In genomic region chr9:104747565-104748358, GRCh38 we compare ENCODE assay signal across 1 cellular context.
TF ChIP-seq lines count a peak whose summit lies in the region.

TSS of gene NIPSNAP3A (plus strand) at chr9:104747683. CDS start at chr9:104747793, 110 bp downstream.

TF ChIP-seq in HepG2, 621 proteins besides CTCF, POLR2A, EP300 and RAD21 (continued from another document and continues in another):
- TF ChIP-seq, protein P1, sequence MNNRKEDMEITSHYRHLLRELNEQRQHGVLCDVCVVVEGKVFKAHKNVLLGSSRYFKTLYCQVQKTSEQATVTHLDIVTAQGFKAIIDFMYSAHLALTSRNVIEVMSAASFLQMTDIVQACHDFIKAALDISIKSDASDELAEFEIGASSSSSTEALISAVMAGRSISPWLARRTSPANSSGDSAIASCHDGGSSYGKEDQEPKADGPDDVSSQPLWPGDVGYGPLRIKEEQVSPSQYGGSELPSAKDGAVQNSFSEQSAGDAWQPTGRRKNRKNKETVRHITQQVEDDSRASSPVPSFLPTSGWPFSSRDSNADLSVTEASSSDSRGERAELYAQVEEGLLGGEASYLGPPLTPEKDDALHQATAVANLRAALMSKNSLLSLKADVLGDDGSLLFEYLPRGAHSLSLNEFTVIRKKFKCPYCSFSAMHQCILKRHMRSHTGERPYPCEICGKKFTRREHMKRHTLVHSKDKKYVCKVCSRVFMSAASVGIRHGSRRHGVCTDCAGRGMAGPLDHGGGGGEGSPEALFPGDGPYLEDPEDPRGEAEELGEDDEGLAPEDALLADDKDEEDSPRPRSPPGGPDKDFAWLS (CRISPR knock-in tag; IDR thresholded peaks at IDR 0.05; ENCODE audit: borderline replicate concordance) = peak; percentile 98
- TF ChIP-seq ZNF20 (CRISPR knock-in tag; IDR thresholded peaks at IDR 0.05) (no peak), ZNF800 (CRISPR knock-in tag; IDR thresholded peaks at IDR 0.05) (no peak), ZNF720 (CRISPR knock-in tag; IDR thresholded peaks at IDR 0.05) (no peak), SSRP1 (CRISPR knock-in tag; IDR thresholded peaks at IDR 0.05) (no peak), AHR (CRISPR knock-in tag; IDR thresholded peaks at IDR 0.05) (peak; percentile 76; the same call in 1 of the 2 replicates), SPEN (CRISPR knock-in tag; IDR thresholded peaks at IDR 0.05; ENCODE audit: low read depth) (no peak; the same call in 1 of the 2 replicates), ZBTB42 (CRISPR knock-in tag; IDR thresholded peaks at IDR 0.05) (no peak), KLF9 (CRISPR knock-in tag; IDR thresholded peaks at IDR 0.05; ENCODE audit: low read depth) (peak; percentile 74; the same call in 1 of the 2 replicates), ARNTL (CRISPR knock-in tag; IDR thresholded peaks at IDR 0.05) (no peak), YEATS4 (CRISPR knock-in tag; IDR thresholded peaks at IDR 0.05; ENCODE audit: borderline replicate concordance) (peak; percentile 69; the same call in 1 of the 2 replicates), AKAP8 (CRISPR knock-in tag; IDR thresholded peaks at IDR 0.05) (no peak), ZNF670 (CRISPR knock-in tag; IDR thresholded peaks at IDR 0.05; ENCODE audit: borderline replicate concordance) (no peak), POLR2AphosphoS2 (IDR thresholded peaks at IDR 0.05; ENCODE audit: low read depth, low read length) (no peak), HOMEZ (CRISPR knock-in tag; IDR thresholded peaks at IDR 0.05; ENCODE audit: low read depth) (no peak), ZFP36 (IDR thresholded peaks at IDR 0.05; ENCODE audit: borderline replicate concordance, low read depth, low read length, partially characterized antibody) (no peak), KLF6 (CRISPR knock-in tag; IDR thresholded peaks at IDR 0.05) (peak; percentile 33; the same call in 1 of the 2 replicates), ZSCAN9 (CRISPR knock-in tag; IDR thresholded peaks at IDR 0.05; ENCODE audit: borderline replicate concordance) (no peak; the same call in none of the 2 replicates), KDM5A (IDR thresholded peaks at IDR 0.05; ENCODE audit: borderline replicate concordance, low read length) (peak; percentile 71; the same call in 1 of the 2 replicates), ZSCAN22 (CRISPR knock-in tag; IDR thresholded peaks at IDR 0.05) (no peak), ZNF18 (CRISPR knock-in tag; IDR thresholded peaks at IDR 0.05; ENCODE audit: insufficient replicate concordance) (no peak), NFYC (CRISPR knock-in tag; IDR thresholded peaks at IDR 0.05) (no peak), ZFP37 (CRISPR knock-in tag; IDR thresholded peaks at IDR 0.05; ENCODE audit: borderline replicate concordance) (no peak), ZNF775 (CRISPR knock-in tag; IDR thresholded peaks at IDR 0.05; ENCODE audit: borderline replicate concordance) (no peak), JUN (CRISPR knock-in tag; IDR thresholded peaks at IDR 0.05) (0 out of 2 replicates have a peak, but pooled peaks have one; percentile 38), BHLHE40 (IDR thresholded peaks at IDR 0.05; ENCODE audit: low read length) (no peak), MAX (IDR thresholded peaks at IDR 0.05) (no peak; the same call in none of the 2 replicates), ZFX (CRISPR knock-in tag; IDR thresholded peaks at IDR 0.05; ENCODE audit: low read depth) (peak; percentile 85), ELF1 (CRISPR knock-in tag; IDR thresholded peaks at IDR 0.05) (peak; percentile 80), ZNF234 (CRISPR knock-in tag; conservative IDR thresholded peaks at IDR 0.05) (no peak)
- TF ChIP-seq, protein P2, sequence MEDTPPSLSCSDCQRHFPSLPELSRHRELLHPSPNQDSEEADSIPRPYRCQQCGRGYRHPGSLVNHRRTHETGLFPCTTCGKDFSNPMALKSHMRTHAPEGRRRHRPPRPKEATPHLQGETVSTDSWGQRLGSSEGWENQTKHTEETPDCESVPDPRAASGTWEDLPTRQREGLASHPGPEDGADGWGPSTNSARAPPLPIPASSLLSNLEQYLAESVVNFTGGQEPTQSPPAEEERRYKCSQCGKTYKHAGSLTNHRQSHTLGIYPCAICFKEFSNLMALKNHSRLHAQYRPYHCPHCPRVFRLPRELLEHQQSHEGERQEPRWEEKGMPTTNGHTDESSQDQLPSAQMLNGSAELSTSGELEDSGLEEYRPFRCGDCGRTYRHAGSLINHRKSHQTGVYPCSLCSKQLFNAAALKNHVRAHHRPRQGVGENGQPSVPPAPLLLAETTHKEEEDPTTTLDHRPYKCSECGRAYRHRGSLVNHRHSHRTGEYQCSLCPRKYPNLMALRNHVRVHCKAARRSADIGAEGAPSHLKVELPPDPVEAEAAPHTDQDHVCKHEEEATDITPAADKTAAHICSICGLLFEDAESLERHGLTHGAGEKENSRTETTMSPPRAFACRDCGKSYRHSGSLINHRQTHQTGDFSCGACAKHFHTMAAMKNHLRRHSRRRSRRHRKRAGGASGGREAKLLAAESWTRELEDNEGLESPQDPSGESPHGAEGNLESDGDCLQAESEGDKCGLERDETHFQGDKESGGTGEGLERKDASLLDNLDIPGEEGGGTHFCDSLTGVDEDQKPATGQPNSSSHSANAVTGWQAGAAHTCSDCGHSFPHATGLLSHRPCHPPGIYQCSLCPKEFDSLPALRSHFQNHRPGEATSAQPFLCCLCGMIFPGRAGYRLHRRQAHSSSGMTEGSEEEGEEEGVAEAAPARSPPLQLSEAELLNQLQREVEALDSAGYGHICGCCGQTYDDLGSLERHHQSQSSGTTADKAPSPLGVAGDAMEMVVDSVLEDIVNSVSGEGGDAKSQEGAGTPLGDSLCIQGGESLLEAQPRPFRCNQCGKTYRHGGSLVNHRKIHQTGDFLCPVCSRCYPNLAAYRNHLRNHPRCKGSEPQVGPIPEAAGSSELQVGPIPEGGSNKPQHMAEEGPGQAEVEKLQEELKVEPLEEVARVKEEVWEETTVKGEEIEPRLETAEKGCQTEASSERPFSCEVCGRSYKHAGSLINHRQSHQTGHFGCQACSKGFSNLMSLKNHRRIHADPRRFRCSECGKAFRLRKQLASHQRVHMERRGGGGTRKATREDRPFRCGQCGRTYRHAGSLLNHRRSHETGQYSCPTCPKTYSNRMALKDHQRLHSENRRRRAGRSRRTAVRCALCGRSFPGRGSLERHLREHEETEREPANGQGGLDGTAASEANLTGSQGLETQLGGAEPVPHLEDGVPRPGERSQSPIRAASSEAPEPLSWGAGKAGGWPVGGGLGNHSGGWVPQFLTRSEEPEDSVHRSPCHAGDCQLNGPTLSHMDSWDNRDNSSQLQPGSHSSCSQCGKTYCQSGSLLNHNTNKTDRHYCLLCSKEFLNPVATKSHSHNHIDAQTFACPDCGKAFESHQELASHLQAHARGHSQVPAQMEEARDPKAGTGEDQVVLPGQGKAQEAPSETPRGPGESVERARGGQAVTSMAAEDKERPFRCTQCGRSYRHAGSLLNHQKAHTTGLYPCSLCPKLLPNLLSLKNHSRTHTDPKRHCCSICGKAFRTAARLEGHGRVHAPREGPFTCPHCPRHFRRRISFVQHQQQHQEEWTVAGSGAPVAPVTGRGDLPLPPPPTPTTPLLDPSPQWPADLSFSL (CRISPR knock-in tag; IDR thresholded peaks at IDR 0.05) = 0 out of 2 replicates have a peak, but pooled peaks have one; percentile 9
- TF ChIP-seq, protein P3, sequence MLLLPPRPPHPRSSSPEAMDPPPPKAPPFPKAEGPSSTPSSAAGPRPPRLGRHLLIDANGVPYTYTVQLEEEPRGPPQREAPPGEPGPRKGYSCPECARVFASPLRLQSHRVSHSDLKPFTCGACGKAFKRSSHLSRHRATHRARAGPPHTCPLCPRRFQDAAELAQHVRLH (CRISPR knock-in tag; IDR thresholded peaks at IDR 0.05; ENCODE audit: borderline replicate concordance, low read depth) = 0 out of 2 replicates have a peak, but pooled peaks have one; percentile 9
- TF ChIP-seq, protein P4, sequence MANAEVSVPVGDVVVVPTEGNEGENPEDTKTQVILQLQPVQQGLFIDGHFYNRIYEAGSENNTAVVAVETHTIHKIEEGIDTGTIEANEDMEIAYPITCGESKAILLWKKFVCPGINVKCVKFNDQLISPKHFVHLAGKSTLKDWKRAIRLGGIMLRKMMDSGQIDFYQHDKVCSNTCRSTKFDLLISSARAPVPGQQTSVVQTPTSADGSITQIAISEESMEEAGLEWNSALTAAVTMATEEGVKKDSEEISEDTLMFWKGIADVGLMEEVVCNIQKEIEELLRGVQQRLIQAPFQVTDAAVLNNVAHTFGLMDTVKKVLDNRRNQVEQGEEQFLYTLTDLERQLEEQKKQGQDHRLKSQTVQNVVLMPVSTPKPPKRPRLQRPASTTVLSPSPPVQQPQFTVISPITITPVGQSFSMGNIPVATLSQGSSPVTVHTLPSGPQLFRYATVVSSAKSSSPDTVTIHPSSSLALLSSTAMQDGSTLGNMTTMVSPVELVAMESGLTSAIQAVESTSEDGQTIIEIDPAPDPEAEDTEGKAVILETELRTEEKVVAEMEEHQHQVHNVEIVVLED (CRISPR knock-in tag; IDR thresholded peaks at IDR 0.05; ENCODE audit: borderline replicate concordance) = peak; percentile 72; the same call in 1 of the 2 replicates
- TF ChIP-seq, protein P5, sequence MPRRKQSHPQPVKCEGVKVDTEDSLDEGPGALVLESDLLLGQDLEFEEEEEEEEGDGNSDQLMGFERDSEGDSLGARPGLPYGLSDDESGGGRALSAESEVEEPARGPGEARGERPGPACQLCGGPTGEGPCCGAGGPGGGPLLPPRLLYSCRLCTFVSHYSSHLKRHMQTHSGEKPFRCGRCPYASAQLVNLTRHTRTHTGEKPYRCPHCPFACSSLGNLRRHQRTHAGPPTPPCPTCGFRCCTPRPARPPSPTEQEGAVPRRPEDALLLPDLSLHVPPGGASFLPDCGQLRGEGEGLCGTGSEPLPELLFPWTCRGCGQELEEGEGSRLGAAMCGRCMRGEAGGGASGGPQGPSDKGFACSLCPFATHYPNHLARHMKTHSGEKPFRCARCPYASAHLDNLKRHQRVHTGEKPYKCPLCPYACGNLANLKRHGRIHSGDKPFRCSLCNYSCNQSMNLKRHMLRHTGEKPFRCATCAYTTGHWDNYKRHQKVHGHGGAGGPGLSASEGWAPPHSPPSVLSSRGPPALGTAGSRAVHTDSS (CRISPR knock-in tag; conservative IDR thresholded peaks at IDR 0.05) = no peak
- TF ChIP-seq, protein P6, sequence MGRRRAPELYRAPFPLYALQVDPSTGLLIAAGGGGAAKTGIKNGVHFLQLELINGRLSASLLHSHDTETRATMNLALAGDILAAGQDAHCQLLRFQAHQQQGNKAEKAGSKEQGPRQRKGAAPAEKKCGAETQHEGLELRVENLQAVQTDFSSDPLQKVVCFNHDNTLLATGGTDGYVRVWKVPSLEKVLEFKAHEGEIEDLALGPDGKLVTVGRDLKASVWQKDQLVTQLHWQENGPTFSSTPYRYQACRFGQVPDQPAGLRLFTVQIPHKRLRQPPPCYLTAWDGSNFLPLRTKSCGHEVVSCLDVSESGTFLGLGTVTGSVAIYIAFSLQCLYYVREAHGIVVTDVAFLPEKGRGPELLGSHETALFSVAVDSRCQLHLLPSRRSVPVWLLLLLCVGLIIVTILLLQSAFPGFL (CRISPR knock-in tag; IDR thresholded peaks at IDR 0.05) = no peak
- TF ChIP-seq, protein P7, sequence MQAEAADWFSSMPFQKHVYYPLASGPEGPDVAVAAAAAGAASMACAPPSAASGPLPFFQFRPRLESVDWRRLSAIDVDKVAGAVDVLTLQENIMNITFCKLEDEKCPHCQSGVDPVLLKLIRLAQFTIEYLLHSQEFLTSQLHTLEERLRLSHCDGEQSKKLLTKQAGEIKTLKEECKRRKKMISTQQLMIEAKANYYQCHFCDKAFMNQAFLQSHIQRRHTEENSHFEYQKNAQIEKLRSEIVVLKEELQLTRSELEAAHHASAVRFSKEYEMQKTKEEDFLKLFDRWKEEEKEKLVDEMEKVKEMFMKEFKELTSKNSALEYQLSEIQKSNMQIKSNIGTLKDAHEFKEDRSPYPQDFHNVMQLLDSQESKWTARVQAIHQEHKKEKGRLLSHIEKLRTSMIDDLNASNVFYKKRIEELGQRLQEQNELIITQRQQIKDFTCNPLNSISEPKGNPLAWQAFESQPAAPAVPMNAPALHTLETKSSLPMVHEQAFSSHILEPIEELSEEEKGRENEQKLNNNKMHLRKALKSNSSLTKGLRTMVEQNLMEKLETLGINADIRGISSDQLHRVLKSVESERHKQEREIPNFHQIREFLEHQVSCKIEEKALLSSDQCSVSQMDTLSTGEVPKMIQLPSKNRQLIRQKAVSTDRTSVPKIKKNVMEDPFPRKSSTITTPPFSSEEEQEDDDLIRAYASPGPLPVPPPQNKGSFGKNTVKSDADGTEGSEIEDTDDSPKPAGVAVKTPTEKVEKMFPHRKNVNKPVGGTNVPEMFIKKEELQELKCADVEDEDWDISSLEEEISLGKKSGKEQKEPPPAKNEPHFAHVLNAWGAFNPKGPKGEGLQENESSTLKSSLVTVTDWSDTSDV (CRISPR knock-in tag; IDR thresholded peaks at IDR 0.05) = 0 out of 2 replicates have a peak, but pooled peaks have one; percentile 37
